Comparison of ENCODE assay signal across 8 cellular contexts in the genomic region with DNA sequence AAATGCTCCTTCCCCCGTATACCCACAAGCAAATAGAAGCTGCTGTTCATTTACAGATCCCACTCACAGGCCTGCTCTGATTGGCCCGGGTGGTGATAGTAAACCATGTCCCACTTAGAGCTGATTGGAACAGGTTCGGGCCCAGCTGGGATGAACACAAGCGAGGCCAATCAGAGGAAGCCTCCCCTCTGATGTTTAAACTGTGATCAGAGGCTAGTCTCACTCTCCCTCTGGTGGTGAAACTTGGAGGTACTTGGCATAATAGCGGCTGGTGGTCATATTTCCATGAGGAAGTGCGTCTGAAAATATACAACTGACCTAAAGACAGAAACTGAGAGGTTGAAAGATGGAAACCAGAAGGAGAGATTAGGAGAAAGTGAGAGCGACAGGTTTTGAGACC. TPM values are rescaled to one million over a fixed set of nuclear protein-coding genes. Genes with fewer than 3 reads are reported as not detected.
DNase-seq lines count a peak whose midpoint lies in the region; ATAC-seq and TF ChIP-seq lines count a peak whose summit lies in the region.

No MANE protein-coding gene starts in this region.

- peak; percentile 53 for TF ChIP-seq CTCF in HL-60 (IDR thresholded peaks at IDR 0.05; ENCODE audit: insufficient read depth, low read length)
- peak; percentile 46 for TF ChIP-seq CTCF in fibroblast of the aortic adventitia (IDR thresholded peaks at IDR 0.05; ENCODE audit: insufficient read depth, low read length)

- no peaks in the 10 kb centered on the region for H3K4me1 Mint-ChIP-seq in T-helper 2 cell treated with Interferon-gamma antibody and Interleukin-4, amounts not matched to agents 5 μg/mL and 100 μg/mL, for 36 hours (ENCODE audit: low read depth)
- peaks cover 4% of the 10 kb centered on the region for H3K4me1 Mint-ChIP-seq in T-helper 17 cell

- no peaks in the 10 kb centered on the region for H3K27me3 ChIP-seq in HL-60 (ENCODE audit: insufficient read depth, poor library complexity, severe bottlenecking)

- no peaks in the 10 kb centered on the region for H3K9me3 Mint-ChIP-seq in T-helper 2 cell treated with Interferon-gamma antibody and Interleukin-4, amounts not matched to agents 5 μg/mL and 100 μg/mL, for 36 hours

- no peak overlapping the region for H3K27ac ChIP-seq in HL-60 (replicated peaks)

- no peaks in the 10 kb centered on the region for H3K36me3 Mint-ChIP-seq in T-helper 2 cell treated with Interferon-gamma antibody and Interleukin-4, amounts not matched to agents 5 μg/mL and 100 μg/mL, for 36 hours (ENCODE audit: low read depth)
- peaks cover 4% of the 10 kb centered on the region for H3K36me3 Mint-ChIP-seq in T-helper 17 cell (ENCODE audit: low read depth)

- H3K4me3 Mint-ChIP-seq in T-helper 2 cell treated with Interferon-gamma antibody and Interleukin-4, amounts not matched to agents 5 μg/mL and 100 μg/mL, for 36 hours = no peak overlapping the region
- H3K4me3 Mint-ChIP-seq in T-helper 17 cell = no peak overlapping the region

- no peak overlapping the region for H3K27ac Mint-ChIP-seq in T-helper 2 cell treated with Interferon-gamma antibody and Interleukin-4, amounts not matched to agents 5 μg/mL and 100 μg/mL, for 36 hours
- no peak overlapping the region for H3K27ac Mint-ChIP-seq in T-helper 17 cell

- peak in 3 of 5 experiments; percentile 3 to 39 (median 11) for DNase-seq in T-helper 2 cell
- DNase-seq in T-helper 2 cell treated with Interferon-gamma antibody and Interleukin-4, amounts not matched to agents 5 μg/mL and 100 μg/mL, for 36 hours (ENCODE audit: low spot score) = no peak
- DNase-seq in HL-60 (ENCODE audit: low read depth in 1 of 2, low spot score in 1 of 2) = peak; percentile 18 to 51
- DNase-seq in T-helper 17 cell = no peak
- DNase-seq in fibroblast of the aortic adventitia (ENCODE audit: low read depth) = peak; percentile 34
- DNase-seq in stimulated activated CD4-positive, alpha-beta T cell treated with anti-CD3 and anti-CD28 coated beads, Interleukin-4, amount 100 ng/mL, for 48 hours (ENCODE audit: low read depth in 2 of 2) = peak; percentile 8 to 10

- peak; percentile 81 for ATAC-seq in GM21423 (IDR thresholded peaks at IDR 0.05; ENCODE audit: unreplicated experiment)
- peak; percentile 60 for ATAC-seq in T-helper 17 cell
- no peak for ATAC-seq in HG03139 (IDR thresholded peaks at IDR 0.05; ENCODE audit: unreplicated experiment)

- H3K27me3 Mint-ChIP-seq in T-helper 2 cell treated with Interferon-gamma antibody and Interleukin-4, amounts not matched to agents 5 μg/mL and 100 μg/mL, for 36 hours (ENCODE audit: low read depth) = peaks cover 13% of the 10 kb centered on the region
- H3K27me3 Mint-ChIP-seq in T-helper 17 cell = peaks cover 30% of the 10 kb centered on the region

- H3K4me3 ChIP-seq in HL-60 (replicated peaks; ENCODE audit: insufficient read depth, low read length) = no peak overlapping the region
- H3K4me3 ChIP-seq in fibroblast of the aortic adventitia (ENCODE audit: low read depth, low read length) = no peak overlapping the region

- no peaks in the 10 kb centered on the region for H3K9me3 ChIP-seq in T-helper 17 cell (ENCODE audit: control insufficient read depth, low read length, poor library complexity, severe bottlenecking)

RNA-seq across cellular contexts. Expression of a gene that starts 51.5 kb away (rescaled TPM):
- not detected for total RNA-seq in T-helper 17 cell
- total RNA-seq in fibroblast of the aortic adventitia (ENCODE audit: low replicate concordance) = 0.45 and 0.49 TPM in 2 replicates

Comparison
In these comparisons a context has a peak if more than half of its experiments do, and no peak if none do; other contexts are left out.
1. DNase-seq: peak in T-helper 2 cell (3 of 5), HL-60 (2 of 2), fibroblast of the aortic adventitia (single experiment) and stimulated activated CD4-positive, alpha-beta T cell treated with anti-CD3 and anti-CD28 coated beads, Interleukin-4, amount 100 ng/mL, for 48 hours (2 of 2); none in T-helper 2 cell treated with Interferon-gamma antibody and Interleukin-4, amounts not matched to agents 5 μg/mL and 100 μg/mL, for 36 hours (single experiment) and T-helper 17 cell (0 of 3).